In genomic region chr13:109874921-109875454, GRCh38 we compare ENCODE assay signal across 10 cellular contexts.
DNase-seq lines count a peak whose midpoint lies in the region; ATAC-seq and TF ChIP-seq lines count a peak whose summit lies in the region.
"Had no signal": no experiment of that assay in that cellular context is flagged by ENCODE, and none has a peak within 500 bp of the region (broad histone marks: within the 10 kb centered on the region; RNA-seq: fewer than 3 reads in every experiment).

No MANE protein-coding gene starts in this region.

- H3K9me3 ChIP-seq in BLaER1 (peaks cover 3% of the 10 kb centered on the region; the same call in 1 of the 2 replicates), fibroblast of lung (ENCODE audit: control insufficient read depth, insufficient read depth, low read depth, low read length) (no peaks in the 10 kb centered on the region), testis (no peaks in the 10 kb centered on the region)

- H3K79me2 ChIP-seq in fibroblast of lung (ENCODE audit: control insufficient read depth, insufficient read depth, low read length): no peaks in the 10 kb centered on the region

- TF ChIP-seq POLR2A in testis (IDR thresholded peaks at IDR 0.05): no peak

- no peak for TF ChIP-seq CTCF in fibroblast of lung (conservative IDR thresholded peaks at IDR 0.05 in 1 of 2, IDR thresholded peaks at IDR 0.05 in 1 of 2; ENCODE audit: low read depth in 1 of 2, low read length in 2 of 2)
- TF ChIP-seq CTCF in omental fat pad (IDR thresholded peaks at IDR 0.05): no peak
- no peak for TF ChIP-seq CTCF in testis (IDR thresholded peaks at IDR 0.05)

- H3K4me3 ChIP-seq in BLaER1 (no peak overlapping the region), fibroblast of lung (replicated peaks in 1 of 4; ENCODE audit: control extremely low read depth in 1 of 4, insufficient read depth in 1 of 4, low read depth in 3 of 4, low read length in 4 of 4) (no peak overlapping the region), testis (no peak overlapping the region)

- no peak overlapping the region for H2AFZ ChIP-seq in fibroblast of lung (ENCODE audit: low read length)

- H3K27ac ChIP-seq in BLaER1 (no peak overlapping the region), fibroblast of lung (ENCODE audit: insufficient read depth, low read length) (no peak overlapping the region), testis (no peak overlapping the region)

- H3K9ac ChIP-seq in BLaER1 (no peak overlapping the region), fibroblast of lung (ENCODE audit: insufficient read depth, low read length) (no peak overlapping the region)

- H3K27me3 ChIP-seq in BLaER1 (no peaks in the 10 kb centered on the region), fibroblast of lung (ENCODE audit: control insufficient read depth, insufficient read depth, low read length) (no peaks in the 10 kb centered on the region), testis (no peaks in the 10 kb centered on the region)

- H3K4me1 ChIP-seq in BLaER1 (peaks cover 25% of the 10 kb centered on the region), fibroblast of lung (ENCODE audit: control insufficient read depth, extremely low read depth, insufficient read depth, low read length) (peaks cover 4% of the 10 kb centered on the region), testis (peaks cover 14% of the 10 kb centered on the region)

- no peaks in the 10 kb centered on the region for H4K20me1 ChIP-seq in BLaER1
- no peaks in the 10 kb centered on the region for H4K20me1 ChIP-seq in fibroblast of lung (ENCODE audit: control insufficient read depth, extremely low read depth, insufficient read depth, low read length)

- H3K36me3 ChIP-seq in BLaER1 (no peaks in the 10 kb centered on the region), fibroblast of lung (ENCODE audit: control insufficient read depth, insufficient read depth, low read length) (no peaks in the 10 kb centered on the region), testis (ENCODE audit: low read depth, missing control alignments) (no peaks in the 10 kb centered on the region)

- 35 to 42% methylated on average over 4 of the region's 4 CpGs for WGBS in testis, 2 donors

- intact Hi-C loops in testis (cut with DNase I; ENCODE audit: low total_unique reads): no loop called here

- H3K4me2 ChIP-seq in BLaER1: peak overlapping the region; percentile 49
- H3K4me2 ChIP-seq in fibroblast of lung (ENCODE audit: extremely low read depth, insufficient read depth, low read length): no peak overlapping the region

- ATAC-seq in omental fat pad (ENCODE audit: low FRiP score) (peak; percentile 75), HG03469 (IDR thresholded peaks at IDR 0.05; ENCODE audit: unreplicated experiment) (no peak)

- DNase-seq in OCI-M1 (lab: John Stamatoyannopoulos, UW) (peak; percentile 52), fibroblast of lung (ENCODE audit: low read depth in 2 of 2) (peak; percentile 51 to 83), omental fat pad (ENCODE audit: low spot score) (no peak), testis (no peak), NCI-H2029 treated with DMSO at 0.1 percent for 48 hours (lab: John Stamatoyannopoulos, UW) (no peak)
- DNase-seq in activated T-cell treated with anti-CD3 and anti-CD28 coated beads, Interleukin-2, amount 50 U/mL, for 48 hours: no peak
- DNase-seq: NCI-H446 treated with DMSO at 0.1 percent for 48 hours; stimulated activated CD4-positive, alpha-beta T cell treated with anti-CD3 and anti-CD28 coated beads, Interleukin-2, amount 100 ng/mL, for 48 hours had no signal

Comparison
In these comparisons a context has a peak if more than half of its experiments do, and no peak if none do; other contexts are left out.
1. DNase-seq: peak in OCI-M1 (single experiment) and fibroblast of lung (2 of 2); none in omental fat pad (single experiment), testis (single experiment), activated T-cell treated with anti-CD3 and anti-CD28 coated beads, Interleukin-2, amount 50 U/mL, for 48 hours (0 of 2) and NCI-H2029 treated with DMSO at 0.1 percent for 48 hours (single experiment).